ENCODE assay signal across 22 cellular contexts in genomic region chr1:35044406-35044805, GRCh38. TPM values are rescaled to one million over a fixed set of nuclear protein-coding genes. Genes with fewer than 3 reads are reported as not detected.
DNase-seq lines count a peak whose midpoint lies in the region; ATAC-seq and TF ChIP-seq lines count a peak whose summit lies in the region.
"Had no signal": no experiment of that assay in that cellular context is flagged by ENCODE, and none has a peak within 500 bp of the region (broad histone marks: within the 10 kb centered on the region; RNA-seq: fewer than 3 reads in every experiment).

No MANE protein-coding gene starts in this region.

- H3K4me3 ChIP-seq in Loucy (ENCODE audit: low read length, poor library complexity, severe bottlenecking) = no peak overlapping the region
- no peak overlapping the region for H3K4me3 ChIP-seq in choroid plexus epithelial cell (ENCODE audit: low read depth, low read length)
- no peak overlapping the region for H3K4me3 ChIP-seq in osteoblast (ENCODE audit: insufficient read depth, low read length)
- H3K4me3 ChIP-seq: BLaER1, SJSA1 had no signal

- H3K27me3 Mint-ChIP-seq in stimulated activated memory B cell treated with anti-CD40 and anti-IgM and Interleukin-4, amounts not matched to agents 10 μg/mL and 1 μg/mL and 100 μg/mL, for 72 hours = no peaks in the 10 kb centered on the region

- H3K36me3 Mint-ChIP-seq in stimulated activated memory B cell treated with anti-CD40 and anti-IgM and Interleukin-4, amounts not matched to agents 10 μg/mL and 1 μg/mL and 100 μg/mL, for 72 hours = no peaks in the 10 kb centered on the region
- H3K36me3 Mint-ChIP-seq: CD4-positive, CD25-positive, alpha-beta regulatory T cell had no signal

- ATAC-seq in HG03439 (IDR thresholded peaks at IDR 0.05; ENCODE audit: unreplicated experiment) = no peak
- no peak for ATAC-seq in stimulated activated memory B cell treated with anti-CD40 and anti-IgM and Interleukin-4, amounts not matched to agents 10 μg/mL and 1 μg/mL and 100 μg/mL, for 72 hours
- ATAC-seq: HCT116 had no signal

- no peak overlapping the region for H3K9ac ChIP-seq in Loucy (ENCODE audit: low read depth, low read length, poor library complexity, severe bottlenecking)
- H3K9ac ChIP-seq: BLaER1 had no signal

- H3K36me3 ChIP-seq in Loucy (ENCODE audit: insufficient read depth, low read length) (no peaks in the 10 kb centered on the region), osteoblast (ENCODE audit: insufficient read depth, low read length) (no peaks in the 10 kb centered on the region)
- H3K36me3 ChIP-seq: BLaER1, SJSA1 had no signal

- TF ChIP-seq CTCF in Loucy (conservative IDR thresholded peaks at IDR 0.05; ENCODE audit: low read length) (no peak), choroid plexus epithelial cell (conservative IDR thresholded peaks at IDR 0.05; ENCODE audit: low read depth, low read length) (no peak), osteoblast (IDR thresholded peaks at IDR 0.05; ENCODE audit: extremely low read depth, low read depth, low read length) (no peak)

- H4K20me1 ChIP-seq in Loucy (ENCODE audit: insufficient read depth, low read length, poor library complexity, severe bottlenecking) = no peaks in the 10 kb centered on the region
- H4K20me1 ChIP-seq in osteoblast (ENCODE audit: insufficient read depth, low read length) = no peaks in the 10 kb centered on the region
- H4K20me1 ChIP-seq: BLaER1 had no signal

- H3K4me1 ChIP-seq in Loucy (ENCODE audit: insufficient read depth, low read length, poor library complexity, severe bottlenecking) (peaks cover 22% of the 10 kb centered on the region), osteoblast (ENCODE audit: insufficient read depth, low read length) (peaks cover 28% of the 10 kb centered on the region)

- H2AFZ ChIP-seq in Loucy (ENCODE audit: low read length) = peak overlapping the region; percentile 57; the same call in 1 of the 2 replicates
- peak overlapping the region; percentile 40 for H2AFZ ChIP-seq in osteoblast (ENCODE audit: low read length)

- no peaks in the 10 kb centered on the region for H3K9me2 ChIP-seq in Loucy (replicated peaks; ENCODE audit: low read depth, low read length)

- H3K9me3 ChIP-seq in Loucy (ENCODE audit: insufficient read depth, low read depth, low read length) (no peaks in the 10 kb centered on the region), osteoblast (ENCODE audit: low read depth, low read length) (no peaks in the 10 kb centered on the region)
- H3K9me3 ChIP-seq: SJSA1 had no signal

- H3K27ac Mint-ChIP-seq in stimulated activated memory B cell treated with anti-CD40 and anti-IgM and Interleukin-4, amounts not matched to agents 10 μg/mL and 1 μg/mL and 100 μg/mL, for 72 hours = no peak overlapping the region
- H3K27ac Mint-ChIP-seq: CD4-positive, CD25-positive, alpha-beta regulatory T cell had no signal

- DNase-seq in EH (ENCODE audit: low read depth) (peak; percentile 71), choroid plexus epithelial cell (ENCODE audit: low read depth) (peak; percentile 17), osteoblast (ENCODE audit: insufficient read length, low spot score, missing footprints) (no peak), NCI-H2227 (lab: John Stamatoyannopoulos, UW; ENCODE audit: unreplicated experiment) (no peak)
- DNase-seq: CD4-positive, CD25-positive, alpha-beta regulatory T cell; DMS53; Karpas-422; MV-4-11; NCI-H1105; NCI-H146; NCI-H1930; NCI-H446 treated with DMSO at 0.1 percent for 48 hours; NCI-H526; NCI-H82; Right ventricle myocardium superior; RPMI8226 had no signal

- no peak overlapping the region for H3K27ac ChIP-seq in osteoblast (ENCODE audit: low read depth, low read length)
- H3K27ac ChIP-seq: BLaER1, SJSA1 had no signal

- H3K4me2 ChIP-seq in Loucy (ENCODE audit: low read depth, low read length, poor library complexity, severe bottlenecking) = no peak overlapping the region
- peak overlapping the region; percentile 37 for H3K4me2 ChIP-seq in osteoblast (ENCODE audit: insufficient read depth, low read length)
- H3K4me2 ChIP-seq: BLaER1 had no signal

- H3K4me1 Mint-ChIP-seq in stimulated activated memory B cell treated with anti-CD40 and anti-IgM and Interleukin-4, amounts not matched to agents 10 μg/mL and 1 μg/mL and 100 μg/mL, for 72 hours = peaks cover 16% of the 10 kb centered on the region
- H3K4me1 Mint-ChIP-seq: CD4-positive, CD25-positive, alpha-beta regulatory T cell had no signal

- no peaks in the 10 kb centered on the region for H3K79me2 ChIP-seq in Loucy (ENCODE audit: insufficient read depth, low read length)
- no peaks in the 10 kb centered on the region for H3K79me2 ChIP-seq in osteoblast (ENCODE audit: insufficient read depth, low read length)

- H3F3A ChIP-seq in Loucy (ENCODE audit: low read depth) = no peaks in the 10 kb centered on the region

- no peak overlapping the region for H3K4me3 Mint-ChIP-seq in stimulated activated memory B cell treated with anti-CD40 and anti-IgM and Interleukin-4, amounts not matched to agents 10 μg/mL and 1 μg/mL and 100 μg/mL, for 72 hours
- H3K4me3 Mint-ChIP-seq: CD4-positive, CD25-positive, alpha-beta regulatory T cell had no signal

- H3K27me3 ChIP-seq in Loucy (ENCODE audit: insufficient read depth, low read length, poor library complexity, severe bottlenecking) = no peaks in the 10 kb centered on the region
- H3K27me3 ChIP-seq in osteoblast (ENCODE audit: insufficient read depth, low read length) = no peaks in the 10 kb centered on the region
- H3K27me3 ChIP-seq: BLaER1, SJSA1 had no signal

- H3K9me3 Mint-ChIP-seq in stimulated activated memory B cell treated with anti-CD40 and anti-IgM and Interleukin-4, amounts not matched to agents 10 μg/mL and 1 μg/mL and 100 μg/mL, for 72 hours = no peaks in the 10 kb centered on the region

RNA-seq across cellular contexts. Expression of gene ZMYM6, which starts 12.7 kb away (rescaled TPM):
- total RNA-seq in osteoblast = 27.9 and 29.8 TPM in 2 replicates

RNA-seq across cellular contexts. Expression of gene ZMYM1, which starts 34.8 kb away (rescaled TPM):
- total RNA-seq in osteoblast = 13.4 and 17.7 TPM in 2 replicates

RNA-seq across cellular contexts. Expression of gene TMEM35B, which starts 59.3 kb away (rescaled TPM):
- total RNA-seq in osteoblast = 22.1 and 23.0 TPM in 2 replicates

Comparison
In these comparisons a context has a peak if more than half of its experiments do, and no peak if none do; other contexts are left out.
1. DNase-seq: peak in EH (single experiment) and choroid plexus epithelial cell (single experiment); none in osteoblast (single experiment) and NCI-H2227 (single experiment).